Comparison of ENCODE assay signal across 8 cellular contexts in the genomic region with DNA sequence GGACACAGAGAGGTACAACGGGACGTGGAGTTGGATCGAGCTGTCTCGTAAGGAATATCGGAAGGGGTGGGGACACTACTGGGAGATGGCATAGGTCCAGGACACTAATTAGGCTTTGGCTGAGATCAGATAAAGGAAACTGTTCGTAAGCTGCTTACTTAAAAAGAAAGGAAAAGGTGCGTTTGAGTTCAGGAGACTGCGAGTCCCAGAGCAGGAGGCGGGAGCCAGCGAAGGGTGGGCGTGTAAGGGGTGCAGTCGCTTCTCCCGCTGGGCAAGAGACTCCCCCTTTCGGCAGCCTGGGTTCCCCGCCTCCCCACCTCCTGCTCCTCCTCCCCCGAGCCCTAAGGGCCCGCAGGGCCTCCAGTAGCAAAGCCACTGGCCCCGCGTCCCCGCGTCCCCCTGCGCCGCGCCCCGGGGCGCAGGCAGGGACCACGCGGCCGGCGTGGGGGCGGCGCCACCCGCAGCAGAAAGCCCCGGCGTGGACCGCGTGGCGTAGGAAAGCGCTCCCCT. TPM values are rescaled to one million over a fixed set of nuclear protein-coding genes. Genes with fewer than 3 reads are reported as not detected.
DNase-seq lines count a peak whose midpoint lies in the region; FAIRE-seq and TF ChIP-seq lines count a peak whose summit lies in the region.

No MANE protein-coding gene starts in this region.

- no peaks in the 10 kb centered on the region for H3K36me3 ChIP-seq in H7 (replicated peaks; ENCODE audit: control insufficient read depth, insufficient read depth, low read length)

- FAIRE-seq in GM12891 (lab: Jason Lieb, UNC), result peak; percentile 33

- peak overlapping the region; percentile 76 for H3K4me3 ChIP-seq in H7 (ENCODE audit: insufficient read depth, low read depth, low read length)

- no peak for TF ChIP-seq POLR2A in GM12891 (IDR thresholded peaks at IDR 0.05; ENCODE audit: low read depth, low read length)

- in situ Hi-C loops in G401 (cut with HindIII; ENCODE audit: low sequenced_read_pairs), result no loop called here

- H3K27me3 ChIP-seq in H7 (ENCODE audit: control insufficient read depth, insufficient read depth, low read length) (peaks cover 28% of the 10 kb centered on the region), layer of hippocampus (ENCODE audit: control insufficient read depth, insufficient read depth, low read length) (no peaks in the 10 kb centered on the region)

- peak; percentile 65 for DNase-seq in GM12891 (ENCODE audit: insufficient read length, low spot score)
- peak; percentile 76 for DNase-seq in H7
- peak; percentile 12 for DNase-seq in central memory CD4-positive, alpha-beta T cell
- DNase-seq in stimulated activated CD4-positive, alpha-beta T cell treated with anti-CD3 and anti-CD28 coated beads, Interleukin-2, amount 100 ng/mL, for 48 hours, result peak; percentile 23 to 27
- DNase-seq in G401 (ENCODE audit: low spot score), result no peak

- TF ChIP-seq CTCF in LNCAP (IDR thresholded peaks at IDR 0.05) (peak; percentile 30; the same call in 1 of the 2 replicates), VCaP (conservative IDR thresholded peaks at IDR 0.05) (no peak)

- H3K27ac ChIP-seq in VCaP, result peak overlapping the region; percentile 76
- H3K27ac ChIP-seq in layer of hippocampus (ENCODE audit: low read depth, low read length), result peak overlapping the region; percentile 30

TF ChIP-seq in GM12891, 5 proteins besides CTCF, POLR2A, EP300 and RAD21:
- TF ChIP-seq POLR2AphosphoS5 (IDR thresholded peaks at IDR 0.05; ENCODE audit: low read depth, low read length) (no peak), SPI1 (IDR thresholded peaks at IDR 0.05; ENCODE audit: low read depth, low read length) (no peak), TAF1 (IDR thresholded peaks at IDR 0.05; ENCODE audit: low read depth, low read length) (no peak), PAX5 (IDR thresholded peaks at IDR 0.05; ENCODE audit: insufficient read depth, low read length, severe bottlenecking) (no peak), POU2F2 (IDR thresholded peaks at IDR 0.05; ENCODE audit: low read depth, low read length) (no peak)

RNA-seq across cellular contexts. Expression of a gene that starts 0.6 kb away (rescaled TPM):
- 10.4 TPM for polyA plus RNA-seq in GM12891 (2012; ENCODE audit: low read depth, missing spikeins)
- 3.7 and 4.1 TPM in 2 replicates for total RNA-seq in H7 (2014; rRNA removed; shearing (Covaris generic))
- 4.1 and 12.9 TPM in 2 replicates for total RNA-seq in G401 (2014; rRNA removed; shearing (Covaris generic))
